Comparison of ENCODE assay signal across 1 cellular context in the genomic region with DNA sequence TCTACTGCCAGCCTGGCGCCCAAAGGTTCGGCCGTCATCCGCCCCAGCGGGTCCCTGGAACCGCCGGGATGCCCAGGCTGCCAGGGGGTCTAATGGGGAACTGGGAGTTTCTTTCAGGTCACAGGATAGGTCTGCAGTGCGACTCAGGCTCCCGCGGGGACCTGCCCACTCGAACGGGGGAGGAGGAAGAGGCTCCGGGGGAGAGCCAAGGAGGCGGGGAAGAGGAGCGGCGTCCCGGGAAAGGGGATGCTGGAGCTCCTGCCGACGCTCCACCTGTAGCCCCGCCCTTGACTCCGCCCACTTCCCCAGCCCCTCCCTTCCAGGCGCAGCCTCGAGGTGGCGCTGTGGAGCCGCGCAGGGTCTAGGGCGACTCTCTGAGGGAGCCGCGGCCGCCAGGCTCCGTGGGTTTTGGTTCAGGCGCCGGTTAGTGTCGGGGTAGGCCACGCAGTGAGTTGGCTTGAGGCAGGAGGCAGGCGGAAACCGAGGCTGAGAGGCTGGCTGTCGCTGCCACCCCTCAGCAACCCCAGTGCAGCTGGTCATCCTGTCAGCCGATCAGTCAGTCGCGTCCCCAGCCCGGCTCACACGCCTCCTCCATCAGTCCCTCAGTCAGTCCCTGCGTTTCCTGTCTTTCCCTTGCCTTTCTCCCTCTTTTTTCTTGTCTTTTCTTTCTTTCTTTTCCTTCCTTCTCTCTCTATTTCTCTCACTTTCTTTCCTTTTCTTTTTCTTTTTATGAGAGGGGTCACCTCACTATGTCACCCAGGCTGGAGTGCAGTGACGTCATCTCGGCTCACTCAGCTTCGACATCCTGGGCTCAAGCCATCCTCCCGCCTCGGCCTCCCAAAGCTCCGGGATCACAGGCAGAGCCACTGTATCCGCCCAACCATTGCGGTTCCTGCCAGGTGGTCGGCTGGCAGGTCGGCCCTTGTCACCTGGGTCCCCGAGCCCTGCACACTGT.
TF ChIP-seq lines count a peak whose summit lies in the region.

No MANE protein-coding gene starts in this region.

TF ChIP-seq in SK-N-SH, 30 proteins besides CTCF, POLR2A, EP300 and RAD21 (continued from another document):
- TF ChIP-seq GABPA (IDR thresholded peaks at IDR 0.05; ENCODE audit: low read depth) (0 out of 2 replicates have a peak, but pooled peaks have one; percentile 14), SMC3 (IDR thresholded peaks at IDR 0.05; ENCODE audit: low read depth, low read length) (peak; percentile 52), FOSL2 (IDR thresholded peaks at IDR 0.05; ENCODE audit: borderline replicate concordance, low read depth) (no peak), MEF2A (IDR thresholded peaks at IDR 0.05; ENCODE audit: borderline replicate concordance, low read depth) (no peak), MXI1 (IDR thresholded peaks at IDR 0.05; ENCODE audit: low read depth, low read length) (no peak), TAF1 (IDR thresholded peaks at IDR 0.05; ENCODE audit: borderline replicate concordance, low read depth, low read length) (no peak)
- TF ChIP-seq, protein P1, sequence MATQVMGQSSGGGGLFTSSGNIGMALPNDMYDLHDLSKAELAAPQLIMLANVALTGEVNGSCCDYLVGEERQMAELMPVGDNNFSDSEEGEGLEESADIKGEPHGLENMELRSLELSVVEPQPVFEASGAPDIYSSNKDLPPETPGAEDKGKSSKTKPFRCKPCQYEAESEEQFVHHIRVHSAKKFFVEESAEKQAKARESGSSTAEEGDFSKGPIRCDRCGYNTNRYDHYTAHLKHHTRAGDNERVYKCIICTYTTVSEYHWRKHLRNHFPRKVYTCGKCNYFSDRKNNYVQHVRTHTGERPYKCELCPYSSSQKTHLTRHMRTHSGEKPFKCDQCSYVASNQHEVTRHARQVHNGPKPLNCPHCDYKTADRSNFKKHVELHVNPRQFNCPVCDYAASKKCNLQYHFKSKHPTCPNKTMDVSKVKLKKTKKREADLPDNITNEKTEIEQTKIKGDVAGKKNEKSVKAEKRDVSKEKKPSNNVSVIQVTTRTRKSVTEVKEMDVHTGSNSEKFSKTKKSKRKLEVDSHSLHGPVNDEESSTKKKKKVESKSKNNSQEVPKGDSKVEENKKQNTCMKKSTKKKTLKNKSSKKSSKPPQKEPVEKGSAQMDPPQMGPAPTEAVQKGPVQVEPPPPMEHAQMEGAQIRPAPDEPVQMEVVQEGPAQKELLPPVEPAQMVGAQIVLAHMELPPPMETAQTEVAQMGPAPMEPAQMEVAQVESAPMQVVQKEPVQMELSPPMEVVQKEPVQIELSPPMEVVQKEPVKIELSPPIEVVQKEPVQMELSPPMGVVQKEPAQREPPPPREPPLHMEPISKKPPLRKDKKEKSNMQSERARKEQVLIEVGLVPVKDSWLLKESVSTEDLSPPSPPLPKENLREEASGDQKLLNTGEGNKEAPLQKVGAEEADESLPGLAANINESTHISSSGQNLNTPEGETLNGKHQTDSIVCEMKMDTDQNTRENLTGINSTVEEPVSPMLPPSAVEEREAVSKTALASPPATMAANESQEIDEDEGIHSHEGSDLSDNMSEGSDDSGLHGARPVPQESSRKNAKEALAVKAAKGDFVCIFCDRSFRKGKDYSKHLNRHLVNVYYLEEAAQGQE (IDR thresholded peaks at IDR 0.05; ENCODE audit: low read depth, low read length): no peak
TF ChIP-seq in SK-N-SH: peak in this region for 3.
